ENCODE assay signal across 8 cellular contexts in the genomic region with DNA sequence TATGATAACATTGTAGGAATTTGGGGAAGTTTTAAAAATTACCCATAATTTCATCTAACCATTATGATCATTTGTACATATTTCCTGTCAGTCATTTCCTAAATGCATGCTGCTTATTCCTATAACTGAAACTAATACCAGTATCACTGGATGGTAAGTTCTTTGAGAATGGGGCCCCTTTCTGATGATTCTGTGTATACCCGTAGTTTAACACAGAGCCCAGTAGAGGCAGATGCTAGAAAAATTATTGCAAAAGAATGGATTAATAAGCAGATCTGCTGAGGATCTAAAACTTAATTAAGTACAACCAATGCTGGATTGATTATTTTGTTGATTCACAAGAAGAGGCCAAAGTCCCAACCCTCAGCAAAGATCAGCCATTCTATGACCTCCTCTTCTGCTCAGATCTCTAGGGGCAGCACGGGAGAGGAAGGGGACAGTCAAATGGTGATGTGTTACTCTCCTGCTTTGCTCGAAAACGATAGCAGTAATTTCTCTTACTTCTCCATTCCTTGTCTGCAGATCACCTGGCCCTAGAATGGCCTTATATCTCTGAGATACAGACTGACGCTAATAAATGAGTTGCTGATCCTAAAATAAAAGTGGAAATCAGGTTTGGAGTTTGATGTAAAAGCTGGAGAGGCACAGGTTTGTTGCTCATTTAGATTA.
DNase-seq lines count a peak whose midpoint lies in the region; ATAC-seq and TF ChIP-seq lines count a peak whose summit lies in the region.

No MANE protein-coding gene starts in this region.

- no peak for TF ChIP-seq CTCF in breast epithelium (IDR thresholded peaks at IDR 0.05)

- H3K4me1 ChIP-seq in CD4-positive, CD25-positive, alpha-beta regulatory T cell (ENCODE audit: control insufficient read depth, insufficient read depth, low read length, poor library complexity, severe bottlenecking), result peaks cover 42% of the 10 kb centered on the region
- H3K4me1 ChIP-seq in breast epithelium (no peaks in the 10 kb centered on the region), HAP-1 (peaks cover 36% of the 10 kb centered on the region)

- H3K27ac Mint-ChIP-seq in CD4-positive, CD25-positive, alpha-beta regulatory T cell, result peak overlapping the region; percentile 96 to 99 (median 98)

- H3K9me3 Mint-ChIP-seq in CD4-positive, CD25-positive, alpha-beta regulatory T cell, result peaks cover 0 to 6% (median 0%) of the 10 kb centered on the region in 7 donors

- peak in 1 of 2 donors; percentile 4 for ATAC-seq in CD4-positive, CD25-positive, alpha-beta regulatory T cell (ENCODE audit: low read depth in 2 of 2)
- ATAC-seq in GM19328 (IDR thresholded peaks at IDR 0.05; ENCODE audit: unreplicated experiment), result peak; percentile 49
- peak; percentile 46 for ATAC-seq in HG03342 (IDR thresholded peaks at IDR 0.05; ENCODE audit: unreplicated experiment)
- ATAC-seq in stimulated activated naive CD8-positive, alpha-beta T cell treated with anti-CD3 and anti-CD28 coated beads, Interleukin-15, Interleukin-2, amounts not matched to agents 100 U/mL and 50 U/mL, for 24 hours, result peak; percentile 8

- DNase-seq in CD4-positive, CD25-positive, alpha-beta regulatory T cell, result peak in 1 of 3 donors; percentile 57
- DNase-seq in breast epithelium (ENCODE audit: low spot score in 2 of 2), result no peak
- DNase-seq in stimulated activated naive CD8-positive, alpha-beta T cell treated with anti-CD3 and anti-CD28 coated beads, Interleukin-15, Interleukin-2, amounts not matched to agents 100 U/mL and 50 U/mL, for 24 hours, result no peak
- DNase-seq in H7, result no peak
- DNase-seq in SW 1271 (lab: John Stamatoyannopoulos, UW), result no peak
- no peak for DNase-seq in HAP-1 (ENCODE audit: low spot score in 2 of 2)

- peaks cover 6% of the 10 kb centered on the region for H3K36me3 Mint-ChIP-seq in CD4-positive, CD25-positive, alpha-beta regulatory T cell

- intact Hi-C loops in breast epithelium (cut with DNase I; ENCODE audit: low total_unique reads), result no loop called here

- TF ChIP-seq POLR2A in breast epithelium (IDR thresholded peaks at IDR 0.05), result no peak

- peak overlapping the region; percentile 66 to 86 (median 78) for H3K4me3 Mint-ChIP-seq in CD4-positive, CD25-positive, alpha-beta regulatory T cell

- H3K27me3 Mint-ChIP-seq in CD4-positive, CD25-positive, alpha-beta regulatory T cell, result no peaks in the 10 kb centered on the region

- no peaks in the 10 kb centered on the region for H3K9me3 ChIP-seq in CD4-positive, CD25-positive, alpha-beta regulatory T cell (ENCODE audit: control insufficient read depth in 2 of 2, low read length in 2 of 2)
- H3K9me3 ChIP-seq in breast epithelium (no peaks in the 10 kb centered on the region), HAP-1 (no peaks in the 10 kb centered on the region)

- no peaks in the 10 kb centered on the region for H3K36me3 ChIP-seq in CD4-positive, CD25-positive, alpha-beta regulatory T cell (ENCODE audit: control insufficient read depth, insufficient read depth, low read length)
- no peaks in the 10 kb centered on the region for H3K36me3 ChIP-seq in breast epithelium
- H3K36me3 ChIP-seq in H7 (replicated peaks; ENCODE audit: control insufficient read depth, insufficient read depth, low read length), result no peaks in the 10 kb centered on the region
- H3K36me3 ChIP-seq in HAP-1 (replicated peaks), result no peaks in the 10 kb centered on the region

- H3K4me3 ChIP-seq in CD4-positive, CD25-positive, alpha-beta regulatory T cell (ENCODE audit: low read depth, low read length), result peak overlapping the region; percentile 78
- H3K4me3 ChIP-seq in breast epithelium (no peak overlapping the region), H7 (ENCODE audit: insufficient read depth, low read depth, low read length) (no peak overlapping the region), HAP-1 (no peak overlapping the region)

- H3K27me3 ChIP-seq in CD4-positive, CD25-positive, alpha-beta regulatory T cell (ENCODE audit: control insufficient read depth, insufficient read depth, low read length), result no peaks in the 10 kb centered on the region
- H3K27me3 ChIP-seq in breast epithelium (no peaks in the 10 kb centered on the region), H7 (ENCODE audit: control insufficient read depth, insufficient read depth, low read length) (no peaks in the 10 kb centered on the region), HAP-1 (ENCODE audit: low read depth) (no peaks in the 10 kb centered on the region)

- peak overlapping the region; percentile 86 for H3K27ac ChIP-seq in CD4-positive, CD25-positive, alpha-beta regulatory T cell (ENCODE audit: insufficient read depth, low read length, poor library complexity, severe bottlenecking)
- H3K27ac ChIP-seq in breast epithelium, result peak overlapping the region; percentile 74 to 75

- H3K4me1 Mint-ChIP-seq in CD4-positive, CD25-positive, alpha-beta regulatory T cell, result peaks cover 43 to 89% (median 61%) of the 10 kb centered on the region in 4 donors

- in situ Hi-C loops in HAP-1 (cut with MboI; ENCODE audit: low sequenced_read_pairs), result no loop called here
